Comparison of ENCODE assay signal across 23 cellular contexts in genomic region chr14:80768646-80769045, GRCh38.
"Had no signal": no experiment of that assay in that cellular context is flagged by ENCODE, and none has a peak within 500 bp of the region (broad histone marks: within the 10 kb centered on the region; RNA-seq: fewer than 3 reads in every experiment).

No MANE protein-coding gene starts in this region.

- H3K27me3 ChIP-seq: colonic mucosa, neutrophil, pancreas, testis, tibial artery had no signal

- H3K27ac ChIP-seq: colonic mucosa, neutrophil, pancreas, testis, tibial artery had no signal

- DNase-seq: central memory CD4-positive, alpha-beta T cell; colonic mucosa; effector memory CD4-positive, alpha-beta T cell; hypothalamus; immature natural killer cell; kidney; mesenchymal stem cell; mucosa of descending colon; naive B cell; pancreas; stimulated activated CD4-positive, alpha-beta T cell treated with anti-CD3 and anti-CD28 coated beads, Interleukin-2, amount 100 ng/mL, for 24 hours; stimulated activated CD4-positive, alpha-beta T cell treated with anti-CD3 and anti-CD28 coated beads, Interleukin-4, amount 100 ng/mL, for 24 hours; stimulated activated naive CD4-positive, alpha-beta T cell treated with Interleukin-2 at 50 U/mL for 16 hours; substantia nigra; testis; tibial artery had no signal

- ATAC-seq: left lobe of liver; mucosa of descending colon; natural killer cell treated with Interleukin-12 subunit alpha and Interleukin-12 subunit beta and Interleukin-15 and Interleukin-18, amount 100 ng/mL, for 72 hours; pancreas; sciatic nerve; stimulated activated effector memory CD8-positive, alpha-beta T cell treated with anti-CD3 and anti-CD28 coated beads, Interleukin-12 subunit alpha, Interleukin-12 subunit beta, amount 100 ng/mL, for 72 hours had no signal

- FAIRE-seq: pancreas had no signal

- H3K4me3 ChIP-seq: colonic mucosa, lung, mucosa of descending colon, pancreas, smooth muscle cell, testis, tibial artery had no signal

- H3K36me3 ChIP-seq: colonic mucosa, pancreas, tibial artery had no signal

- H3K4me1 ChIP-seq: colonic mucosa, pancreas, testis, tibial artery had no signal

- H3K4me2 ChIP-seq: smooth muscle cell had no signal

- H3K9me3 ChIP-seq: colonic mucosa, mucosa of descending colon, neutrophil, pancreas, testis had no signal
